Comparison of ENCODE assay signal across 1 cellular context in the genomic region with DNA sequence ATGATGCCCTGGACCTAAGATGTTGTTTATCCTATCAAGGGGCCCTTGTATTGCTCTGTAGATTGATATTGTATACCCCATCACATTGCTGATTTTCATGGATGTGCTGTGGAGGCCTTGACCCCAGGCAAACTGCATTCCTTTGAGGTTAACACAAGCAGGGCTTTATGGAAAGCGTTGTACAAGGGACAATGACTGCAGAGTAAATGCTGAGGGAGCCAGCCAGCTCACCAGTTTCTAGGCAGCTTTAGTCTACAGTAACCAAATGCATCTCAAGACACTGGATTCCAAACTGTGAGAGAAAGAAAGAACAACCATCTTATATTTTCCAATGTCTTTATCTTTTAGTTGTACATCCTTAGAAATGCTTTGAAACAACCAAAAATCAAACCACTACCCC.
TF ChIP-seq lines count a peak whose summit lies in the region.

No MANE protein-coding gene starts in this region.

TF ChIP-seq in H1, 55 proteins besides CTCF, POLR2A, EP300 and RAD21:
- TF ChIP-seq RXRA (IDR thresholded peaks at IDR 0.05; ENCODE audit: insufficient read depth, low read depth, low read length) (no peak), RFX5 (IDR thresholded peaks at IDR 0.05; ENCODE audit: borderline replicate concordance, low read depth, low read length) (peak; percentile 73; the same call in 1 of the 2 replicates)
